Comparison of ENCODE assay signal across 21 cellular contexts in genomic region chr4:78138252-78138651, GRCh38.
"Had no signal": no experiment of that assay in that cellular context is flagged by ENCODE, and none has a peak within 500 bp of the region (broad histone marks: within the 10 kb centered on the region; RNA-seq: fewer than 3 reads in every experiment).

No MANE protein-coding gene starts in this region.

- H3K4me1 ChIP-seq: SJSA1 had no signal

- FAIRE-seq: RCC 7860 had no signal

- H3K9me3 ChIP-seq: SJSA1 had no signal

- DNase-seq: KBM-7, NCI-H1092, NCI-H1105 treated with DMSO at 0.1 percent for 48 hours, NCI-H1417 treated with DMSO at 0.1 percent for 48 hours, NCI-H146, NCI-H1694 treated with DMSO at 0.1 percent for 48 hours, NCI-H1930, NCI-H2081, NCI-H2107, NCI-H2227 treated with DMSO at 0.1 percent for 48 hours, NCI-H446, NCI-H510A, NCI-H524 treated with DMSO at 0.1 percent for 48 hours, NCI-H69, NCI-H774, Right ventricle myocardium superior, RPMI8226, SIG-M5 had no signal

- H3K4me3 ChIP-seq: SJSA1, SK-N-MC had no signal

- H3K36me3 ChIP-seq: SJSA1 had no signal

- H3K27ac ChIP-seq: SJSA1, SK-N-MC had no signal

- H3K27me3 ChIP-seq: SJSA1 had no signal
